10 cellular contexts compared by ENCODE assay signal in genomic region chr9:124812401-124813016, GRCh38. TPM values are rescaled to one million over a fixed set of nuclear protein-coding genes. Genes with fewer than 3 reads are reported as not detected.
DNase-seq lines count a peak whose midpoint lies in the region; ATAC-seq and TF ChIP-seq lines count a peak whose summit lies in the region.
"Had no signal": no experiment of that assay in that cellular context is flagged by ENCODE, and none has a peak within 500 bp of the region (broad histone marks: within the 10 kb centered on the region; RNA-seq: fewer than 3 reads in every experiment).

No MANE protein-coding gene starts in this region.

- no peak overlapping the region for H3K4me3 ChIP-seq in NT2/D1 (ENCODE audit: insufficient read length, low read depth)
- H3K4me3 ChIP-seq: adrenal gland, Peyer's patch had no signal

- peaks cover 25% of the 10 kb centered on the region for H3K4me1 Mint-ChIP-seq in Calu3 (ENCODE audit: low read depth, unreplicated experiment)
- peaks cover 0 to 2% of the 10 kb centered on the region in 2 donors for H3K4me1 Mint-ChIP-seq in natural killer cell treated with Interleukin-12 subunit alpha and Interleukin-12 subunit beta and Interleukin-15 and Interleukin-18, amount 100 ng/mL, for 72 hours (ENCODE audit: low read depth in 2 of 2)
- H3K4me1 Mint-ChIP-seq in T-helper 2 cell treated with Interferon-gamma antibody and Interleukin-4, amounts not matched to agents 5 μg/mL and 100 μg/mL, for 36 hours (ENCODE audit: low read depth): no peaks in the 10 kb centered on the region

- no peaks in the 10 kb centered on the region for H3K9me3 ChIP-seq in NT2/D1 (ENCODE audit: insufficient read depth, low read length)
- H3K9me3 ChIP-seq: adrenal gland, Peyer's patch had no signal

- CTCF ChIA-PET in Calu3 (lab: Charles Lee): interaction anchor here (0.8 kb wide), 1 partner anchor 48 kb away, joined by 3 read pairs; no protein-coding TSS in a partner anchor

- peak overlapping the region; percentile 82 for H3K27ac ChIP-seq in epithelial cell of prostate

- no peaks in the 10 kb centered on the region for H3K36me3 Mint-ChIP-seq in Calu3 (ENCODE audit: insufficient read depth, unreplicated experiment)
- H3K36me3 Mint-ChIP-seq in natural killer cell treated with Interleukin-12 subunit alpha and Interleukin-12 subunit beta and Interleukin-15 and Interleukin-18, amount 100 ng/mL, for 72 hours: no peaks in the 10 kb centered on the region
- H3K36me3 Mint-ChIP-seq in T-helper 2 cell treated with Interferon-gamma antibody and Interleukin-4, amounts not matched to agents 5 μg/mL and 100 μg/mL, for 36 hours (ENCODE audit: low read depth): no peaks in the 10 kb centered on the region

- no peaks in the 10 kb centered on the region for H3K27me3 Mint-ChIP-seq in Calu3 (ENCODE audit: unreplicated experiment)
- no peaks in the 10 kb centered on the region for H3K27me3 Mint-ChIP-seq in natural killer cell treated with Interleukin-12 subunit alpha and Interleukin-12 subunit beta and Interleukin-15 and Interleukin-18, amount 100 ng/mL, for 72 hours
- H3K27me3 Mint-ChIP-seq in T-helper 2 cell treated with Interferon-gamma antibody and Interleukin-4, amounts not matched to agents 5 μg/mL and 100 μg/mL, for 36 hours (ENCODE audit: low read depth): no peaks in the 10 kb centered on the region

- H3K36me3 ChIP-seq in NT2/D1 (ENCODE audit: insufficient read depth, insufficient read length, low read length): peaks cover 13% of the 10 kb centered on the region
- H3K36me3 ChIP-seq: adrenal gland, Peyer's patch had no signal

- intact Hi-C loops in Calu3 (cut with micrococcal nuclease; ENCODE audit: unreplicated experiment): loop anchor here (5.0 kb wide), 1 partner anchor 40 kb away; the partner anchor contains the start of gene WDR38

- H3K9ac ChIP-seq in NT2/D1 (ENCODE audit: insufficient read length, low read depth): peak overlapping the region; percentile 42

- no peak for TF ChIP-seq CTCF in Calu3 (IDR thresholded peaks at IDR 0.05; ENCODE audit: unreplicated experiment)

- no peaks in the 10 kb centered on the region for H3K27me3 ChIP-seq in NT2/D1 (ENCODE audit: insufficient read depth, insufficient read length)
- H3K27me3 ChIP-seq: adrenal gland, Peyer's patch had no signal

- no TSS peak for BruUV-seq in Calu3 (replicated peaks; lab: Mats Ljungman, UMichigan)

- DNase-seq in Calu3 (peak; percentile 48), NT2/D1 (ENCODE audit: low read depth, low spot score) (peak; percentile 56), epithelial cell of prostate (ENCODE audit: low read depth, low spot score) (peak; percentile 48), cerebellar nuclear complex (lab: John Stamatoyannopoulos, UW) (no peak)
- peak; percentile 20 for DNase-seq in natural killer cell treated with Interleukin-12 subunit alpha and Interleukin-12 subunit beta and Interleukin-15 and Interleukin-18, amount 100 ng/mL, for 72 hours (ENCODE audit: low spot score)
- DNase-seq in T-helper 2 cell treated with Interferon-gamma antibody and Interleukin-4, amounts not matched to agents 5 μg/mL and 100 μg/mL, for 36 hours (ENCODE audit: low spot score): no peak
- DNase-seq: adrenal gland had no signal

- no peak overlapping the region for H3K4me3 Mint-ChIP-seq in Calu3 (ENCODE audit: low read depth, unreplicated experiment)
- H3K4me3 Mint-ChIP-seq in natural killer cell treated with Interleukin-12 subunit alpha and Interleukin-12 subunit beta and Interleukin-15 and Interleukin-18, amount 100 ng/mL, for 72 hours: no peak overlapping the region
- no peak overlapping the region for H3K4me3 Mint-ChIP-seq in T-helper 2 cell treated with Interferon-gamma antibody and Interleukin-4, amounts not matched to agents 5 μg/mL and 100 μg/mL, for 36 hours

- no peak overlapping the region for H3K27ac Mint-ChIP-seq in Calu3 (ENCODE audit: unreplicated experiment)
- no peak overlapping the region for H3K27ac Mint-ChIP-seq in natural killer cell treated with Interleukin-12 subunit alpha and Interleukin-12 subunit beta and Interleukin-15 and Interleukin-18, amount 100 ng/mL, for 72 hours
- H3K27ac Mint-ChIP-seq in T-helper 2 cell treated with Interferon-gamma antibody and Interleukin-4, amounts not matched to agents 5 μg/mL and 100 μg/mL, for 36 hours: no peak overlapping the region

- peaks cover 37% of the 10 kb centered on the region for H3K4me1 ChIP-seq in NT2/D1 (ENCODE audit: insufficient read depth, insufficient read length)
- H3K4me1 ChIP-seq: adrenal gland had no signal

- no peak for ATAC-seq in natural killer cell treated with Interleukin-12 subunit alpha and Interleukin-12 subunit beta and Interleukin-15 and Interleukin-18, amount 100 ng/mL, for 72 hours
- ATAC-seq in HG02588 (IDR thresholded peaks at IDR 0.05; ENCODE audit: unreplicated experiment) (no peak), HG03135 (IDR thresholded peaks at IDR 0.05; ENCODE audit: unreplicated experiment) (no peak)

- H3K9me3 Mint-ChIP-seq in Calu3 (ENCODE audit: low read depth, unreplicated experiment): no peaks in the 10 kb centered on the region
- no peaks in the 10 kb centered on the region for H3K9me3 Mint-ChIP-seq in natural killer cell treated with Interleukin-12 subunit alpha and Interleukin-12 subunit beta and Interleukin-15 and Interleukin-18, amount 100 ng/mL, for 72 hours
- no peaks in the 10 kb centered on the region for H3K9me3 Mint-ChIP-seq in T-helper 2 cell treated with Interferon-gamma antibody and Interleukin-4, amounts not matched to agents 5 μg/mL and 100 μg/mL, for 36 hours

RNA-seq across cellular contexts. Expression of gene OLFML2A, which starts 35.6 kb away (rescaled TPM):
- 0.88 and 0.99 TPM in 2 replicates for total RNA-seq in Calu3 (2022)
- not detected for total RNA-seq in natural killer cell treated with Interleukin-12 subunit alpha and Interleukin-12 subunit beta and Interleukin-15 and Interleukin-18, amount 100 ng/mL, for 72 hours

RNA-seq across cellular contexts. Expression of gene WDR38, which starts 40.8 kb away (rescaled TPM):
- not detected in 2 replicates for total RNA-seq in Calu3 (2022)
- not detected for total RNA-seq in natural killer cell treated with Interleukin-12 subunit alpha and Interleukin-12 subunit beta and Interleukin-15 and Interleukin-18, amount 100 ng/mL, for 72 hours
- total RNA-seq: adrenal gland, Peyer's patch had no signal

RNA-seq across cellular contexts. Expression of gene NR6A1, which starts 41.4 kb away (rescaled TPM):
- total RNA-seq in Calu3 (2022): 5.9 and 6.7 TPM in 2 replicates
- 1 to 10 TPM; 2.0 to 3.8 TPM for total RNA-seq in natural killer cell treated with Interleukin-12 subunit alpha and Interleukin-12 subunit beta and Interleukin-15 and Interleukin-18, amount 100 ng/mL, for 72 hours

RNA-seq across cellular contexts. Expression of gene RPL35, which starts 49.2 kb away (rescaled TPM):
- 718 and 736 TPM in 2 replicates for total RNA-seq in Calu3 (2022)
- total RNA-seq in natural killer cell treated with Interleukin-12 subunit alpha and Interleukin-12 subunit beta and Interleukin-15 and Interleukin-18, amount 100 ng/mL, for 72 hours: 1,000 to 10,000 TPM in 1 of 2 donors, 100 to 1,000 TPM in 1; 983 to 1,578 TPM

RNA-seq across cellular contexts. Expression of gene ARPC5L, which starts 49.4 kb away (rescaled TPM):
- 33.2 and 38.2 TPM in 2 replicates for total RNA-seq in Calu3 (2022)
- 100 to 1,000 TPM; 215 to 218 TPM for total RNA-seq in natural killer cell treated with Interleukin-12 subunit alpha and Interleukin-12 subunit beta and Interleukin-15 and Interleukin-18, amount 100 ng/mL, for 72 hours

Comparison
In these comparisons a context has a peak if more than half of its experiments do, and no peak if none do; other contexts are left out.
1. DNase-seq: peak in Calu3 (single experiment), NT2/D1 (single experiment), epithelial cell of prostate (single experiment) and natural killer cell treated with Interleukin-12 subunit alpha and Interleukin-12 subunit beta and Interleukin-15 and Interleukin-18, amount 100 ng/mL, for 72 hours (single experiment); none in cerebellar nuclear complex (0 of 2) and T-helper 2 cell treated with Interferon-gamma antibody and Interleukin-4, amounts not matched to agents 5 μg/mL and 100 μg/mL, for 36 hours (single experiment).